27 cellular contexts compared by ENCODE assay signal in the genomic region with DNA sequence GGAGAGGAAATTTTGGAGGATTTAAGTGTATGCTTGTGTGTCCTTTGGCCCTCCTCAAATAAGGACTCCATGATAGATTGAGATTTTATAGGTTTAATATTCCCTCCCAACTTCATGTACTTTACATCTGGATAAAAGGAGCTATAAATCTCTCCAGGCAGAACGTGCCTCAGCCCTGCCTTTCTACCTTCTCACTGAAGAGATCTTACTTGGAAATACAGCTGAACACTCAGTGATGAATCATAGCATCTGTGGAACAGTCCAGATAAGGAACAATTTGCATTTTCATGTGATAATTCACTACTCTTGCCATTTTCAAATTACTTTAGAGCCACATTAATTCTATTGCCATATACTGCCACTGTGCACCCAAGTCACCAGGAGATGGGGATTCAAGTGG.
DNase-seq lines count a peak whose midpoint lies in the region; ATAC-seq, FAIRE-seq and TF ChIP-seq lines count a peak whose summit lies in the region.
"Had no signal": no experiment of that assay in that cellular context is flagged by ENCODE, and none has a peak within 500 bp of the region (broad histone marks: within the 10 kb centered on the region; RNA-seq: fewer than 3 reads in every experiment).

No MANE protein-coding gene starts in this region.

- no peak for FAIRE-seq in K562 (lab: Jason Lieb, UNC)
- FAIRE-seq: endometrium, G401.6 had no signal

- no peak overlapping the region for H3K4me2 ChIP-seq in K562 (ENCODE audit: insufficient read depth, low read length)
- H3K4me2 ChIP-seq: BLaER1 had no signal

- H3K4me3 Mint-ChIP-seq in activated T-cell treated with anti-CD3 and anti-CD28 coated beads, Interleukin-2, amount 50 U/mL, for 4 hours, result no peak overlapping the region
- H3K4me3 Mint-ChIP-seq: activated CD8-positive, alpha-beta T cell treated with anti-CD3 and anti-CD28 coated beads, Interleukin-2, amount 10 ng/mL, durations not matched to agents 7 days and 5 days; activated naive CD8-positive, alpha-beta T cell; dendritic cell treated with granulocyte-macrophage colony-stimulating factor and Interleukin-4, amounts not matched to agents 40 ng/mL and 50 ng/mL, for 4 days; natural killer cell treated with Interleukin-12 subunit alpha and Interleukin-12 subunit beta and Interleukin-15 and Interleukin-18, amount 100 ng/mL, for 72 hours; stimulated activated effector memory CD8-positive, alpha-beta T cell treated with anti-CD3 and anti-CD28 coated beads, Interleukin-12 subunit alpha, Interleukin-12 subunit beta, amount 100 ng/mL, for 72 hours had no signal

- POLR2A ChIA-PET in K562 (lab: Yijun Ruan, JAX), result no interaction called here

- no peak for ATAC-seq in K562
- no peak for ATAC-seq in activated T-cell treated with anti-CD3 and anti-CD28 coated beads, Interleukin-2, amount 50 U/mL, for 4 hours
- ATAC-seq in HG02981 (IDR thresholded peaks at IDR 0.05; ENCODE audit: unreplicated experiment), result no peak
- ATAC-seq: activated CD8-positive, alpha-beta T cell treated with anti-CD3 and anti-CD28 coated beads, Interleukin-2, amount 10 ng/mL, durations not matched to agents 7 days and 5 days; natural killer cell treated with Interleukin-12 subunit alpha and Interleukin-12 subunit beta and Interleukin-15 and Interleukin-18, amount 100 ng/mL, for 72 hours; stimulated activated effector memory CD8-positive, alpha-beta T cell treated with anti-CD3 and anti-CD28 coated beads, Interleukin-12 subunit alpha, Interleukin-12 subunit beta, amount 100 ng/mL, for 72 hours had no signal

- intact Hi-C loops in K562 (cut with micrococcal nuclease), result no loop called here

- H3K9me3 ChIP-seq in K562 (replicated peaks; ENCODE audit: control insufficient read depth, insufficient read depth, low read depth, low read length), result no peaks in the 10 kb centered on the region
- H3K9me3 ChIP-seq: BLaER1, HAP-1, transverse colon had no signal

- H4K20me1 ChIP-seq in K562 (replicated peaks; ENCODE audit: control insufficient read depth, insufficient read depth, low read length), result no peaks in the 10 kb centered on the region
- H4K20me1 ChIP-seq: BLaER1 had no signal

- no peaks in the 10 kb centered on the region for H3K4me1 ChIP-seq in K562 (replicated peaks in 1 of 2; ENCODE audit: control insufficient read depth in 2 of 2, insufficient read depth in 2 of 2, low read length in 2 of 2)
- H3K4me1 ChIP-seq: BLaER1, HAP-1, transverse colon had no signal

- H3K27ac ChIP-seq in K562 (ENCODE audit: extremely low read depth, low read depth, low read length), result no peak overlapping the region
- H3K27ac ChIP-seq: BLaER1, HL-60, transverse colon had no signal

- no peaks in the 10 kb centered on the region for H3K9me1 ChIP-seq in K562 (ENCODE audit: control insufficient read depth, insufficient read depth, low read length)

- CTCF ChIA-PET in K562 (lab: Yijun Ruan, JAX; ENCODE audit: low intra/inter-chr PET ratio), result interaction anchor here (0.5 kb wide), 1 partner anchor 225 kb away, joined by 4 read pairs; no protein-coding TSS in a partner anchor

- no peak overlapping the region for H2AFZ ChIP-seq in K562 (ENCODE audit: low read depth, low read length)

- no peak overlapping the region for H3K4me3 ChIP-seq in K562
- H3K4me3 ChIP-seq: BLaER1, HAP-1, transverse colon had no signal

- H3K9ac ChIP-seq in K562 (ENCODE audit: insufficient read depth in 1 of 2, low read depth in 2 of 2, low read length in 2 of 2), result no peak overlapping the region
- H3K9ac ChIP-seq: BLaER1 had no signal

- H3K27me3 Mint-ChIP-seq in activated T-cell treated with anti-CD3 and anti-CD28 coated beads, Interleukin-2, amount 50 U/mL, for 4 hours (ENCODE audit: low read depth), result no peaks in the 10 kb centered on the region

- DNase-seq in ELR (ENCODE audit: low read depth) (peak; percentile 3), RKO (ENCODE audit: low spot score) (peak; percentile 27), K562 (ENCODE audit: extremely low read depth in 1 of 4, low spot score in 3 of 4) (no peak), iris pigment epithelial cell (ENCODE audit: low read depth) (peak; percentile 24), NCI-H526 treated with DMSO at 0.1 percent for 48 hours (lab: John Stamatoyannopoulos, UW) (no peak)
- DNase-seq in activated T-cell treated with anti-CD3 and anti-CD28 coated beads, Interleukin-2, amount 50 U/mL, for 4 hours, result no peak
- DNase-seq in activated naive CD4-positive, alpha-beta T cell (lab: John Stamatoyannopoulos, UW), result no peak
- DNase-seq: activated CD4-positive, alpha-beta T cell treated with anti-CD3 and anti-CD28 coated beads for 4 hours; activated CD8-positive, alpha-beta T cell treated with anti-CD3 and anti-CD28 coated beads, Interleukin-2, amount 10 ng/mL, durations not matched to agents 7 days and 5 days; aorta; Karpas-422; MV-4-11; NCI-H1436 treated with DMSO at 0.1 percent for 48 hours; SHP77; stimulated activated CD4-positive, alpha-beta T cell treated with anti-CD3 and anti-CD28 coated beads, Interleukin-15, amount 100 ng/mL, for 24 hours; transverse colon had no signal

- H3K4me1 Mint-ChIP-seq in activated T-cell treated with anti-CD3 and anti-CD28 coated beads, Interleukin-2, amount 50 U/mL, for 4 hours (ENCODE audit: low read depth), result no peaks in the 10 kb centered on the region
- H3K4me1 Mint-ChIP-seq: stimulated activated effector memory CD8-positive, alpha-beta T cell treated with anti-CD3 and anti-CD28 coated beads, Interleukin-12 subunit alpha, Interleukin-12 subunit beta, amount 100 ng/mL, for 72 hours had no signal

- no TSS peak for BruUV-seq in K562 (replicated peaks; lab: Mats Ljungman, UMichigan)

- H3K36me3 ChIP-seq in K562 (ENCODE audit: control insufficient read depth, insufficient read depth, low read length), result no peaks in the 10 kb centered on the region
- H3K36me3 ChIP-seq: BLaER1, HAP-1, transverse colon had no signal

- no peak for TF ChIP-seq EP300 in K562 (IDR thresholded peaks at IDR 0.05; ENCODE audit: low read length)

- no peaks in the 10 kb centered on the region for H3K36me3 Mint-ChIP-seq in activated T-cell treated with anti-CD3 and anti-CD28 coated beads, Interleukin-2, amount 50 U/mL, for 4 hours (ENCODE audit: insufficient read depth)
- H3K36me3 Mint-ChIP-seq: activated naive CD8-positive, alpha-beta T cell; natural killer cell treated with Interleukin-12 subunit alpha and Interleukin-12 subunit beta and Interleukin-15 and Interleukin-18, amount 100 ng/mL, for 72 hours; stimulated activated effector memory CD8-positive, alpha-beta T cell treated with anti-CD3 and anti-CD28 coated beads, Interleukin-12 subunit alpha, Interleukin-12 subunit beta, amount 100 ng/mL, for 72 hours had no signal

- no peaks in the 10 kb centered on the region for H3K9me3 Mint-ChIP-seq in activated T-cell treated with anti-CD3 and anti-CD28 coated beads, Interleukin-2, amount 50 U/mL, for 4 hours
- H3K9me3 Mint-ChIP-seq: activated T-helper 2 cell treated with anti-CD3 and anti-CD28 coated beads, Interferon-gamma antibody, Interleukin-2, Interleukin-4, amounts not matched to agents 10 μg/mL and 5 μg/mL and 100 μg/mL, durations not matched to agents 14 hours and 24 hours and 36 hours; dendritic cell treated with granulocyte-macrophage colony-stimulating factor and Interleukin-4, amounts not matched to agents 40 ng/mL and 50 ng/mL, for 4 days; natural killer cell treated with Interleukin-12 subunit alpha and Interleukin-12 subunit beta and Interleukin-15 and Interleukin-18, amount 100 ng/mL, for 72 hours; stimulated activated effector memory CD8-positive, alpha-beta T cell treated with anti-CD3 and anti-CD28 coated beads, Interleukin-12 subunit alpha, Interleukin-12 subunit beta, amount 100 ng/mL, for 72 hours had no signal

- no peak for TF ChIP-seq POLR2A in K562 (conservative IDR thresholded peaks at IDR 0.05)

- H3K27me3 ChIP-seq in K562 (ENCODE audit: control insufficient read depth in 2 of 2, insufficient read depth in 2 of 2, low read length in 2 of 2), result peaks cover 5 to 11% of the 10 kb centered on the region in 2 experiments; a peak in 2 of 5 replicates
- H3K27me3 ChIP-seq: BLaER1 had no signal

- in situ Hi-C loops in K562 (cut with MboI), result no loop called here

- WGBS in K562 (ENCODE audit: insufficient coverage, low coverage, missing lambda C conversion rate), result 0% methylated on average over 1 of the region's 1 CpG

- no peaks in the 10 kb centered on the region for H3K79me2 ChIP-seq in K562 (ENCODE audit: control insufficient read depth, insufficient read depth, low read length)

- no peak for TF ChIP-seq CTCF in K562 (IDR thresholded peaks at IDR 0.05 in 2 of 3, conservative IDR thresholded peaks at IDR 0.05 in 1 of 3; ENCODE audit: insufficient read depth in 2 of 3, low read depth in 1 of 3, low read length in 3 of 3)

- no peak for TF ChIP-seq RAD21 in K562 (CRISPR knock-in tag; conservative IDR thresholded peaks at IDR 0.05 in 1 of 2, IDR thresholded peaks at IDR 0.05 in 1 of 2)

TF ChIP-seq in K562, 482 proteins besides CTCF, POLR2A, EP300 and RAD21 (continues in another document):
- TF ChIP-seq ZNF561 (CRISPR knock-in tag; conservative IDR thresholded peaks at IDR 0.05), result no peak
- no peak for TF ChIP-seq NFXL1 (CRISPR knock-in tag; IDR thresholded peaks at IDR 0.05)
- TF ChIP-seq MEIS2 (IDR thresholded peaks at IDR 0.05; ENCODE audit: partially characterized antibody), result peak; percentile 69
- no peak for TF ChIP-seq SMAD1 (IDR thresholded peaks at IDR 0.05; ENCODE audit: low read depth, low read length, partially characterized antibody)
- TF ChIP-seq HNRNPH1 (optimal IDR thresholded peaks at IDR 0.05; ENCODE audit: low read depth, low read length), result no peak
- TF ChIP-seq NCOA6 (IDR thresholded peaks at IDR 0.05), result no peak
- TF ChIP-seq ZNF324 (CRISPR knock-in tag; IDR thresholded peaks at IDR 0.05), result no peak
- TF ChIP-seq ZNF174 (CRISPR knock-in tag; IDR thresholded peaks at IDR 0.05), result no peak
- peak; percentile 81 for TF ChIP-seq FOSL1 (tag; conservative IDR thresholded peaks at IDR 0.05)
- no peak for TF ChIP-seq MEF2A (IDR thresholded peaks at IDR 0.05; ENCODE audit: control insufficient read depth, low read depth, low read length)
- TF ChIP-seq JUND (IDR thresholded peaks at IDR 0.05; ENCODE audit: borderline replicate concordance, low read depth, low read length), result 0 out of 2 replicates have a peak, but pooled peaks have one; percentile 17
- TF ChIP-seq JUND (tag; IDR thresholded peaks at IDR 0.05; ENCODE audit: borderline replicate concordance, low read depth, low read length), result 0 out of 3 replicates have a peak, but pooled peaks have one; percentile 23

Comparison
In these comparisons a context has a peak if more than half of its experiments do, and no peak if none do; other contexts are left out.
1. DNase-seq: peak in ELR (single experiment), RKO (single experiment) and iris pigment epithelial cell (single experiment); none in K562 (0 of 4), NCI-H526 treated with DMSO at 0.1 percent for 48 hours (single experiment), activated T-cell treated with anti-CD3 and anti-CD28 coated beads, Interleukin-2, amount 50 U/mL, for 4 hours (single experiment) and activated naive CD4-positive, alpha-beta T cell (0 of 4).